Comparison of ENCODE assay signal across 12 cellular contexts in genomic region chr7:28904539-28905143, GRCh38. TPM values are rescaled to one million over a fixed set of nuclear protein-coding genes. Genes with fewer than 3 reads are reported as not detected.
DNase-seq lines count a peak whose midpoint lies in the region; ATAC-seq and TF ChIP-seq lines count a peak whose summit lies in the region.
"Had no signal": no experiment of that assay in that cellular context is flagged by ENCODE, and none has a peak within 500 bp of the region (broad histone marks: within the 10 kb centered on the region; RNA-seq: fewer than 3 reads in every experiment).

No MANE protein-coding gene starts in this region.

- H2AFZ ChIP-seq in SK-N-SH (ENCODE audit: low read depth), result no peak overlapping the region

- no peaks in the 10 kb centered on the region for H3K36me3 Mint-ChIP-seq in activated naive CD8-positive, alpha-beta T cell treated with anti-CD3 and anti-CD28 coated beads, Interleukin-2, amount 50 U/mL, for 24 hours (ENCODE audit: low read depth)
- H3K36me3 Mint-ChIP-seq: activated CD4-positive, alpha-beta memory T cell treated with anti-CD3 and anti-CD28 coated beads for 36 hours had no signal

- CTCF ChIA-PET in HEK293 (lab: Yijun Ruan, JAX), result interaction anchor here (0.7 to 4.8 kb wide), 3 partner anchors 17 to 23 kb away, joined by 4 to 29 read pairs (median 4); no protein-coding TSS in a partner anchor
- CTCF ChIA-PET in SK-N-SH (lab: Yijun Ruan, JAX), result interaction anchor here (0.6 to 12.5 kb wide), 15 partner anchors 8 to 612 kb away, joined by 3 to 163 read pairs (median 4); no protein-coding TSS in a partner anchor

- no peak overlapping the region for H3K27ac Mint-ChIP-seq in activated naive CD8-positive, alpha-beta T cell treated with anti-CD3 and anti-CD28 coated beads, Interleukin-2, amount 50 U/mL, for 24 hours
- H3K27ac Mint-ChIP-seq: activated CD4-positive, alpha-beta memory T cell treated with anti-CD3 and anti-CD28 coated beads for 36 hours had no signal

- TF ChIP-seq RAD21 in SK-N-SH (IDR thresholded peaks at IDR 0.05; ENCODE audit: low read length), result no peak

- no peak overlapping the region; the same call in 1 of the 2 replicates for H3K4me2 ChIP-seq in SK-N-SH

- WGBS in SK-N-SH (ENCODE audit: low lambda C conversion rate), result 56% methylated on average over 12 of the region's 12 CpGs

- H3K9ac ChIP-seq in SK-N-SH, result no peak overlapping the region

- TF ChIP-seq EP300 in SK-N-SH (IDR thresholded peaks at IDR 0.05; ENCODE audit: borderline replicate concordance in 1 of 2, low read depth in 1 of 2, low read length in 1 of 2), result no peak

- peaks cover 11% of the 10 kb centered on the region for H3K27me3 Mint-ChIP-seq in activated naive CD8-positive, alpha-beta T cell treated with anti-CD3 and anti-CD28 coated beads, Interleukin-2, amount 50 U/mL, for 24 hours

- H3K4me1 ChIP-seq in HEK293 (ENCODE audit: control insufficient read depth, insufficient read depth, low read length) (peaks cover 7% of the 10 kb centered on the region; the same call in 1 of the 2 replicates), SK-N-SH (ENCODE audit: control insufficient read depth in 1 of 2, insufficient read depth in 2 of 2, low read depth in 1 of 2, low read length in 1 of 2) (peaks cover 0 to 5% of the 10 kb centered on the region in 2 experiments; a peak in 2 of 4 replicates)

- H3K36me3 ChIP-seq in HEK293 (ENCODE audit: control insufficient read depth in 2 of 2, insufficient read depth in 1 of 2, low read length in 2 of 2) (no peaks in the 10 kb centered on the region), SK-N-SH (replicated peaks in 1 of 2; ENCODE audit: control insufficient read depth in 1 of 2, insufficient read depth in 2 of 2, low read length in 1 of 2) (no peaks in the 10 kb centered on the region)

- peaks cover 5% of the 10 kb centered on the region; the same call in 1 of the 2 replicates for H3K27me3 ChIP-seq in SK-N-SH (ENCODE audit: insufficient read depth)

- H4K20me1 ChIP-seq in SK-N-SH (ENCODE audit: insufficient read depth), result no peaks in the 10 kb centered on the region

- no peaks in the 10 kb centered on the region for H3K79me2 ChIP-seq in SK-N-SH (ENCODE audit: insufficient read depth)

- no peaks in the 10 kb centered on the region for H3F3A ChIP-seq in SK-N-SH (replicated peaks; ENCODE audit: insufficient read depth)

- H3K4me3 ChIP-seq in HEK293 (ENCODE audit: low read depth, low read length), result no peak overlapping the region
- H3K4me3 ChIP-seq in SK-N-SH (ENCODE audit: low read depth in 2 of 2, low read length in 1 of 2), result no peak overlapping the region
- peak overlapping the region; percentile 40 to 60 for H3K4me3 ChIP-seq in foreskin fibroblast (ENCODE audit: low read depth in 1 of 2, low read length in 2 of 2)
- peak overlapping the region; percentile 34 for H3K4me3 ChIP-seq in skeletal muscle cell (ENCODE audit: low read depth, low read length)

- no peak for TF ChIP-seq CTCF in HEK293 (tag by site-specific recombination; IDR thresholded peaks at IDR 0.05)
- no peak for TF ChIP-seq CTCF in SK-N-SH (IDR thresholded peaks at IDR 0.05)
- no peak for TF ChIP-seq CTCF in foreskin fibroblast (IDR thresholded peaks at IDR 0.05; ENCODE audit: low read depth, low read length)

- DNase-seq in SK-N-SH, result peak; percentile 41
- DNase-seq in foreskin fibroblast, result peak; percentile 18 to 78
- no peak for DNase-seq in skeletal muscle cell (ENCODE audit: low read depth)
- DNase-seq in substantia nigra (lab: John Stamatoyannopoulos, UW), result no peak
- DNase-seq in activated naive CD8-positive, alpha-beta T cell treated with anti-CD3 and anti-CD28 coated beads, Interleukin-2, amount 50 U/mL, for 24 hours, result no peak
- DNase-seq: activated CD4-positive, alpha-beta memory T cell treated with anti-CD3 and anti-CD28 coated beads for 36 hours; central memory CD4-positive, alpha-beta T cell; stimulated activated naive CD4-positive, alpha-beta T cell treated with Interleukin-2 at 50 U/mL for 16 hours had no signal

- ATAC-seq in HG03097 (IDR thresholded peaks at IDR 0.05; ENCODE audit: low FRiP score, unreplicated experiment), result no peak
- ATAC-seq in GM18873 (IDR thresholded peaks at IDR 0.05; ENCODE audit: low FRiP score, unreplicated experiment), result no peak
- no peak for ATAC-seq in activated naive CD8-positive, alpha-beta T cell treated with anti-CD3 and anti-CD28 coated beads, Interleukin-2, amount 50 U/mL, for 24 hours
- ATAC-seq: Panc1 had no signal

- no peaks in the 10 kb centered on the region for H3K4me1 Mint-ChIP-seq in activated naive CD8-positive, alpha-beta T cell treated with anti-CD3 and anti-CD28 coated beads, Interleukin-2, amount 50 U/mL, for 24 hours

- POLR2A ChIA-PET in HEK293 (lab: Yijun Ruan, JAX), result no interaction called here
- POLR2A ChIA-PET in SK-N-SH (lab: Yijun Ruan, JAX), result no interaction called here

- H3K9me2 ChIP-seq in SK-N-SH, result no peaks in the 10 kb centered on the region

- no peaks in the 10 kb centered on the region for H3K9me3 Mint-ChIP-seq in activated naive CD8-positive, alpha-beta T cell treated with anti-CD3 and anti-CD28 coated beads, Interleukin-2, amount 50 U/mL, for 24 hours
- H3K9me3 Mint-ChIP-seq: activated CD4-positive, alpha-beta memory T cell treated with anti-CD3 and anti-CD28 coated beads for 36 hours had no signal

- peak overlapping the region; percentile 39 for H3K27ac ChIP-seq in HEK293 (ENCODE audit: extremely low read depth, low read depth, low read length)
- no peak overlapping the region for H3K27ac ChIP-seq in SK-N-SH (ENCODE audit: low read depth in 2 of 2, low read length in 1 of 2)
- no peak overlapping the region for H3K27ac ChIP-seq in substantia nigra (ENCODE audit: low read depth, low read length, poor library complexity, severe bottlenecking)

- no peaks in the 10 kb centered on the region for H3K9me3 ChIP-seq in HEK293 (ENCODE audit: control insufficient read depth, insufficient read depth, low read depth, low read length)
- no peaks in the 10 kb centered on the region for H3K9me3 ChIP-seq in SK-N-SH

- H3K4me3 Mint-ChIP-seq in activated naive CD8-positive, alpha-beta T cell treated with anti-CD3 and anti-CD28 coated beads, Interleukin-2, amount 50 U/mL, for 24 hours, result no peak overlapping the region
- H3K4me3 Mint-ChIP-seq: activated CD4-positive, alpha-beta memory T cell treated with anti-CD3 and anti-CD28 coated beads for 36 hours had no signal

TF ChIP-seq in HEK293, 187 proteins besides CTCF, POLR2A, EP300 and RAD21 (continues in another document):
- TF ChIP-seq ZNF558 (tag by site-specific recombination; IDR thresholded peaks at IDR 0.05), result no peak
- TF ChIP-seq ZNF747 (tag by site-specific recombination; IDR thresholded peaks at IDR 0.05), result no peak
- peak; percentile 66 for TF ChIP-seq ZIC2 (tag by site-specific recombination; IDR thresholded peaks at IDR 0.05)
- TF ChIP-seq ZNF366 (tag by site-specific recombination; conservative IDR thresholded peaks at IDR 0.05), result no peak
- no peak for TF ChIP-seq KLF17 (tag by site-specific recombination; IDR thresholded peaks at IDR 0.05)
- TF ChIP-seq MZF1 (tag by site-specific recombination; IDR thresholded peaks at IDR 0.05; ENCODE audit: borderline replicate concordance), result peak; percentile 48; the same call in 1 of the 2 replicates
- TF ChIP-seq ZNF416 (tag by site-specific recombination; IDR thresholded peaks at IDR 0.05), result no peak
- TF ChIP-seq RBAK (tag by site-specific recombination; IDR thresholded peaks at IDR 0.05), result no peak
- TF ChIP-seq SCRT1 (tag by site-specific recombination; IDR thresholded peaks at IDR 0.05; ENCODE audit: borderline replicate concordance), result no peak
- TF ChIP-seq ZNF146 (tag by site-specific recombination; IDR thresholded peaks at IDR 0.05), result no peak
- TF ChIP-seq ZFP37 (tag by site-specific recombination; IDR thresholded peaks at IDR 0.05), result no peak
- no peak for TF ChIP-seq YY1 (tag by site-specific recombination; IDR thresholded peaks at IDR 0.05)
- peak; percentile 87 for TF ChIP-seq GLIS1 (tag by site-specific recombination; IDR thresholded peaks at IDR 0.05)

TF ChIP-seq in SK-N-SH, 30 proteins besides CTCF, POLR2A, EP300 and RAD21 (continues in another document):
- TF ChIP-seq TEAD4 (IDR thresholded peaks at IDR 0.05; ENCODE audit: borderline replicate concordance, insufficient read depth) (no peak), NRF1 (IDR thresholded peaks at IDR 0.05; ENCODE audit: low read depth, low read length) (no peak), REST (IDR thresholded peaks at IDR 0.05; ENCODE audit: low read depth, low read length) (no peak), FOXM1 (IDR thresholded peaks at IDR 0.05; ENCODE audit: low read depth) (no peak), GATA2 (CRISPR knock-in tag; IDR thresholded peaks at IDR 0.05) (no peak), SIN3A (IDR thresholded peaks at IDR 0.05; ENCODE audit: borderline replicate concordance, low read depth, low read length) (no peak), RCOR1 (IDR thresholded peaks at IDR 0.05; ENCODE audit: low read length) (no peak)

RNA-seq across cellular contexts. Expression of gene TRIL, which starts 53.5 kb away (rescaled TPM):
- 0.18 and 0.28 TPM in 2 replicates for polyA plus RNA-seq in SK-N-SH (2012; rRNA removed)
- 0.23 and 0.41 TPM in 2 replicates for polyA plus RNA-seq in SK-N-SH (2012; cell fraction: cytosol; rRNA removed)
- 0.08 and 0.16 TPM in 2 replicates for polyA plus RNA-seq in SK-N-SH (2012; cell fraction: nucleus; rRNA removed)

Comparison
In these comparisons a context has a peak if more than half of its experiments do, and no peak if none do; other contexts are left out.
1. H3K4me3 ChIP-seq: peak in foreskin fibroblast (2 of 2) and skeletal muscle cell (single experiment); none in HEK293 (single experiment) and SK-N-SH (0 of 2).
2. DNase-seq: peak in SK-N-SH (single experiment) and foreskin fibroblast (2 of 2); none in skeletal muscle cell (single experiment), substantia nigra (0 of 49) and activated naive CD8-positive, alpha-beta T cell treated with anti-CD3 and anti-CD28 coated beads, Interleukin-2, amount 50 U/mL, for 24 hours (single experiment).